In genomic region chr1:54861070-54861761, GRCh38 we compare ENCODE assay signal across 1 cellular context.
A peak's percentile ranks its signal among the peaks of the same experiment; 100 is the strongest.
TF ChIP-seq lines count a peak whose summit lies in the region.

No MANE protein-coding gene starts in this region.

TF ChIP-seq in HepG2, 621 proteins besides CTCF, POLR2A, EP300 and RAD21 (continued from another document and continues in another):
- TF ChIP-seq ZNF407 (CRISPR knock-in tag; IDR thresholded peaks at IDR 0.05; ENCODE audit: not compliant biosample characterization) (no peak), ZNF678 (CRISPR knock-in tag; IDR thresholded peaks at IDR 0.05) (no peak), SMAD1 (CRISPR knock-in tag; IDR thresholded peaks at IDR 0.05; ENCODE audit: borderline replicate concordance, low read depth) (no peak), PLRG1 (conservative IDR thresholded peaks at IDR 0.05) (no peak), RELA (CRISPR knock-in tag; IDR thresholded peaks at IDR 0.05) (no peak; the same call in 1 of the 2 replicates), THYN1 (CRISPR knock-in tag; IDR thresholded peaks at IDR 0.05; ENCODE audit: borderline replicate concordance, low read depth) (no peak), SP1 (IDR thresholded peaks at IDR 0.05) (no peak), SP1 (CRISPR knock-in tag; IDR thresholded peaks at IDR 0.05) (no peak), ZNF343 (CRISPR knock-in tag; IDR thresholded peaks at IDR 0.05) (no peak), SPEN (CRISPR knock-in tag; IDR thresholded peaks at IDR 0.05; ENCODE audit: low read depth) (peak; percentile 72; the same call in 1 of the 2 replicates), NR2F2 (IDR thresholded peaks at IDR 0.05; ENCODE audit: borderline replicate concordance, low read depth) (peak; percentile 81; the same call in 1 of the 2 replicates), GFI1 (CRISPR knock-in tag; IDR thresholded peaks at IDR 0.05; ENCODE audit: borderline replicate concordance) (peak; percentile 83), TAF15 (IDR thresholded peaks at IDR 0.05; ENCODE audit: low read depth, low read length, poor library complexity, severe bottlenecking) (no peak), CBX2 (IDR thresholded peaks at IDR 0.05; ENCODE audit: low read depth, low read length) (no peak), CBX2 (CRISPR knock-in tag; IDR thresholded peaks at IDR 0.05; ENCODE audit: low read depth) (no peak), ZNF720 (CRISPR knock-in tag; IDR thresholded peaks at IDR 0.05) (no peak), ZNF766 (CRISPR knock-in tag; IDR thresholded peaks at IDR 0.05; ENCODE audit: borderline replicate concordance) (no peak), NR3C1 (CRISPR knock-in tag; IDR thresholded peaks at IDR 0.05) (no peak), SRSF4 (IDR thresholded peaks at IDR 0.05; ENCODE audit: low read depth, low read length, poor library complexity, severe bottlenecking) (no peak), MYNN (CRISPR knock-in tag; IDR thresholded peaks at IDR 0.05; ENCODE audit: low read depth) (no peak), IRF1 (CRISPR knock-in tag; IDR thresholded peaks at IDR 0.05; ENCODE audit: low read depth) (no peak), ZNF616 (CRISPR knock-in tag; IDR thresholded peaks at IDR 0.05; ENCODE audit: low read depth) (no peak), RXRB (CRISPR knock-in tag; IDR thresholded peaks at IDR 0.05; ENCODE audit: borderline replicate concordance) (peak; percentile 87), NFE2L2 (IDR thresholded peaks at IDR 0.05; ENCODE audit: low read length) (no peak), THAP9 (CRISPR knock-in tag; IDR thresholded peaks at IDR 0.05; ENCODE audit: borderline replicate concordance) (no peak; the same call in 1 of the 2 replicates), NBN (conservative IDR thresholded peaks at IDR 0.05) (no peak), SATB2 (CRISPR knock-in tag; IDR thresholded peaks at IDR 0.05) (no peak), ZNF484 (CRISPR knock-in tag; IDR thresholded peaks at IDR 0.05; ENCODE audit: borderline replicate concordance, low read depth) (no peak), NAIF1 (CRISPR knock-in tag; IDR thresholded peaks at IDR 0.05; ENCODE audit: borderline replicate concordance) (peak; percentile 63), ZNF775 (CRISPR knock-in tag; IDR thresholded peaks at IDR 0.05; ENCODE audit: borderline replicate concordance) (no peak), REL (CRISPR knock-in tag; conservative IDR thresholded peaks at IDR 0.05) (no peak), ZBTB38 (CRISPR knock-in tag; IDR thresholded peaks at IDR 0.05) (peak; percentile 35; the same call in 1 of the 2 replicates), MIER3 (CRISPR knock-in tag; IDR thresholded peaks at IDR 0.05; ENCODE audit: borderline replicate concordance) (no peak; the same call in 1 of the 2 replicates), PLSCR1 (CRISPR knock-in tag; IDR thresholded peaks at IDR 0.05; ENCODE audit: borderline replicate concordance) (no peak), ZNF589 (CRISPR knock-in tag; conservative IDR thresholded peaks at IDR 0.05) (no peak), SNAPC5 (CRISPR knock-in tag; IDR thresholded peaks at IDR 0.05; ENCODE audit: borderline replicate concordance) (no peak), HNF1B (CRISPR knock-in tag; IDR thresholded peaks at IDR 0.05) (peak; percentile 86), GATA4 (IDR thresholded peaks at IDR 0.05; ENCODE audit: borderline replicate concordance, low read depth) (peak; percentile 88; the same call in 1 of the 2 replicates), ZNF546 (CRISPR knock-in tag; conservative IDR thresholded peaks at IDR 0.05) (no peak), RBFOX2 (IDR thresholded peaks at IDR 0.05; ENCODE audit: low read depth, low read length) (0 out of 2 replicates have a peak, but pooled peaks have one; percentile 32), ARID4A (CRISPR knock-in tag; IDR thresholded peaks at IDR 0.05; ENCODE audit: borderline replicate concordance) (peak; percentile 76; the same call in 1 of the 2 replicates), ZNF280B (CRISPR knock-in tag; IDR thresholded peaks at IDR 0.05; ENCODE audit: borderline replicate concordance) (no peak)
